ENCODE assay signal across 15 cellular contexts in genomic region chr15:72033285-72033684, GRCh38.
DNase-seq lines count a peak whose midpoint lies in the region; ATAC-seq and TF ChIP-seq lines count a peak whose summit lies in the region.
"Had no signal": no experiment of that assay in that cellular context is flagged by ENCODE, and none has a peak within 500 bp of the region (broad histone marks: within the 10 kb centered on the region; RNA-seq: fewer than 3 reads in every experiment).

No MANE protein-coding gene starts in this region.

- ATAC-seq in GM21786 (IDR thresholded peaks at IDR 0.05; ENCODE audit: unreplicated experiment) (no peak), GM21447 (IDR thresholded peaks at IDR 0.05; ENCODE audit: unreplicated experiment) (no peak)
- no peak for ATAC-seq in stimulated activated effector memory CD8-positive, alpha-beta T cell treated with anti-CD3 and anti-CD28 coated beads, Interleukin-12 subunit alpha, Interleukin-12 subunit beta, amount 100 ng/mL, for 72 hours

- peak overlapping the region; percentile 33 for H3K27ac Mint-ChIP-seq in chondrocyte (ENCODE audit: unreplicated experiment)
- no peak overlapping the region for H3K27ac Mint-ChIP-seq in stimulated activated effector memory CD8-positive, alpha-beta T cell treated with anti-CD3 and anti-CD28 coated beads, Interleukin-12 subunit alpha, Interleukin-12 subunit beta, amount 100 ng/mL, for 72 hours
- H3K27ac Mint-ChIP-seq: CD14-positive monocyte had no signal

- H3K36me3 Mint-ChIP-seq in chondrocyte (ENCODE audit: low read depth), result peaks cover 3% of the 10 kb centered on the region
- H3K36me3 Mint-ChIP-seq in stimulated activated effector memory CD8-positive, alpha-beta T cell treated with anti-CD3 and anti-CD28 coated beads, Interleukin-12 subunit alpha, Interleukin-12 subunit beta, amount 100 ng/mL, for 72 hours, result no peaks in the 10 kb centered on the region

- H3K27me3 Mint-ChIP-seq in chondrocyte (ENCODE audit: low read depth), result no peaks in the 10 kb centered on the region

- no peak overlapping the region for H3K4me3 ChIP-seq in LNCaP clone FGC (ENCODE audit: low read depth, low read length)
- H3K4me3 ChIP-seq: PC-9 had no signal

- peaks cover 43% of the 10 kb centered on the region for H3K4me1 Mint-ChIP-seq in chondrocyte (ENCODE audit: low read depth)
- peaks cover 10% of the 10 kb centered on the region for H3K4me1 Mint-ChIP-seq in stimulated activated effector memory CD8-positive, alpha-beta T cell treated with anti-CD3 and anti-CD28 coated beads, Interleukin-12 subunit alpha, Interleukin-12 subunit beta, amount 100 ng/mL, for 72 hours

- no peak overlapping the region for H3K4me3 Mint-ChIP-seq in chondrocyte (ENCODE audit: unreplicated experiment)
- no peak overlapping the region for H3K4me3 Mint-ChIP-seq in stimulated activated effector memory CD8-positive, alpha-beta T cell treated with anti-CD3 and anti-CD28 coated beads, Interleukin-12 subunit alpha, Interleukin-12 subunit beta, amount 100 ng/mL, for 72 hours
- H3K4me3 Mint-ChIP-seq: CD14-positive monocyte had no signal

- H3K9me3 Mint-ChIP-seq in chondrocyte (ENCODE audit: low read depth), result peaks cover 8% of the 10 kb centered on the region
- H3K9me3 Mint-ChIP-seq in stimulated activated effector memory CD8-positive, alpha-beta T cell treated with anti-CD3 and anti-CD28 coated beads, Interleukin-12 subunit alpha, Interleukin-12 subunit beta, amount 100 ng/mL, for 72 hours, result peaks cover 5% of the 10 kb centered on the region

- TF ChIP-seq CTCF in LNCaP clone FGC (IDR thresholded peaks at IDR 0.05; ENCODE audit: control insufficient read depth, extremely low read depth, insufficient read depth) (no peak), chondrocyte (IDR thresholded peaks at IDR 0.05) (no peak)

- peak; percentile 14 for DNase-seq in LNCaP clone FGC (ENCODE audit: low read depth)
- DNase-seq in chondrocyte (ENCODE audit: low spot score), result no peak
- DNase-seq in iris pigment epithelial cell (ENCODE audit: low read depth), result peak; percentile 7
- no peak for DNase-seq in NCI-H1694 (lab: John Stamatoyannopoulos, UW)
- DNase-seq in stimulated activated effector memory CD8-positive, alpha-beta T cell treated with anti-CD3 and anti-CD28 coated beads, Interleukin-12 subunit alpha, Interleukin-12 subunit beta, amount 100 ng/mL, for 72 hours (ENCODE audit: low spot score in 2 of 2), result no peak
- DNase-seq: DND-41, GOT3, NCI-H1417 treated with DMSO at 0.1 percent for 48 hours, NCI-H1930, NCI-H345, NCI-H526, PC-9 had no signal

Comparison
In these comparisons a context has a peak if more than half of its experiments do, and no peak if none do; other contexts are left out.
1. DNase-seq: peak in LNCaP clone FGC (single experiment) and iris pigment epithelial cell (single experiment); none in chondrocyte (single experiment), NCI-H1694 (single experiment) and stimulated activated effector memory CD8-positive, alpha-beta T cell treated with anti-CD3 and anti-CD28 coated beads, Interleukin-12 subunit alpha, Interleukin-12 subunit beta, amount 100 ng/mL, for 72 hours (0 of 2).